In genomic region chr1:147837129-147837776, GRCh38 we compare ENCODE assay signal across 19 cellular contexts.
"Had no signal": no experiment of that assay in that cellular context is flagged by ENCODE, and none has a peak within 500 bp of the region (broad histone marks: within the 10 kb centered on the region; RNA-seq: fewer than 3 reads in every experiment).

No MANE protein-coding gene starts in this region.

- H3K4me3 Mint-ChIP-seq: activated naive CD4-positive, alpha-beta T cell treated with anti-CD3 and anti-CD28 coated beads for 36 hours; activated naive CD8-positive, alpha-beta T cell treated with anti-CD3 and anti-CD28 coated beads, Interleukin-2, amount 50 U/mL, for 24 hours; naive thymus-derived CD8-positive, alpha-beta T cell had no signal

- H3K27me3 ChIP-seq: ascending aorta, neutrophil, uterus had no signal

- DNase-seq: activated CD4-positive, CD25-positive, alpha-beta regulatory T cell treated with anti-CD3 and anti-CD28 coated beads, Interleukin-2, amount 50 U/mL, for 72 hours; activated naive CD4-positive, alpha-beta T cell treated with anti-CD3 and anti-CD28 coated beads for 36 hours; activated naive CD8-positive, alpha-beta T cell treated with anti-CD3 and anti-CD28 coated beads, Interleukin-2, amount 50 U/mL, for 24 hours; activated T-cell treated with anti-CD3 and anti-CD28 coated beads, Interleukin-2, amount 50 U/mL, for 1 hour; hypothalamus; kidney; left ventricle myocardium inferior; mucosa of descending colon; naive thymus-derived CD8-positive, alpha-beta T cell; sigmoid colon; stimulated activated CD4-positive, alpha-beta T cell treated with anti-CD3 and anti-CD28 coated beads, Interleukin-12 subunit alpha, Interleukin-12 subunit beta, amount 100 ng/mL, for 4 hours; stimulated activated CD4-positive, alpha-beta T cell treated with anti-CD3 and anti-CD28 coated beads, Interleukin-2, amount 100 ng/mL, for 24 hours; T-helper 9 cell; uterus had no signal

- H3K36me3 ChIP-seq: ascending aorta, left ventricle myocardium inferior, neutrophil, sigmoid colon, uterus had no signal

- ATAC-seq: activated naive CD8-positive, alpha-beta T cell treated with anti-CD3 and anti-CD28 coated beads, Interleukin-2, amount 50 U/mL, for 24 hours; esophagus mucosa; mucosa of descending colon; naive thymus-derived CD8-positive, alpha-beta T cell had no signal

- H3K9me3 ChIP-seq: ascending aorta, left ventricle myocardium inferior, mucosa of descending colon, neutrophil, sigmoid colon, uterus had no signal

- H3K4me1 ChIP-seq: ascending aorta, left ventricle myocardium inferior, parathyroid adenoma, sigmoid colon, uterus had no signal

- H3K9ac ChIP-seq: parathyroid adenoma had no signal

- H3K36me3 Mint-ChIP-seq: naive thymus-derived CD8-positive, alpha-beta T cell had no signal

- H3K27ac ChIP-seq: ascending aorta, left ventricle myocardium inferior, neutrophil, parathyroid adenoma, sigmoid colon, uterus had no signal

- H3K9me3 Mint-ChIP-seq: activated naive CD4-positive, alpha-beta T cell treated with anti-CD3 and anti-CD28 coated beads for 36 hours; activated naive CD8-positive, alpha-beta T cell treated with anti-CD3 and anti-CD28 coated beads, Interleukin-2, amount 50 U/mL, for 24 hours; activated T-helper 2 cell treated with anti-CD3 and anti-CD28 coated beads, Interferon-gamma antibody, Interleukin-2, Interleukin-4, amounts not matched to agents 10 μg/mL and 5 μg/mL and 100 μg/mL, durations not matched to agents 14 hours and 24 hours and 36 hours; naive thymus-derived CD8-positive, alpha-beta T cell had no signal

- H3K4me3 ChIP-seq: ascending aorta, left ventricle myocardium inferior, mucosa of descending colon, sigmoid colon, uterus had no signal

- H3K27ac Mint-ChIP-seq: activated naive CD4-positive, alpha-beta T cell treated with anti-CD3 and anti-CD28 coated beads for 36 hours; activated naive CD8-positive, alpha-beta T cell treated with anti-CD3 and anti-CD28 coated beads, Interleukin-2, amount 50 U/mL, for 24 hours; activated T-helper 2 cell treated with anti-CD3 and anti-CD28 coated beads, Interferon-gamma antibody, Interleukin-2, Interleukin-4, amounts not matched to agents 10 μg/mL and 5 μg/mL and 100 μg/mL, durations not matched to agents 14 hours and 24 hours and 36 hours; naive thymus-derived CD8-positive, alpha-beta T cell had no signal
